21 cellular contexts compared by ENCODE assay signal in the genomic region with DNA sequence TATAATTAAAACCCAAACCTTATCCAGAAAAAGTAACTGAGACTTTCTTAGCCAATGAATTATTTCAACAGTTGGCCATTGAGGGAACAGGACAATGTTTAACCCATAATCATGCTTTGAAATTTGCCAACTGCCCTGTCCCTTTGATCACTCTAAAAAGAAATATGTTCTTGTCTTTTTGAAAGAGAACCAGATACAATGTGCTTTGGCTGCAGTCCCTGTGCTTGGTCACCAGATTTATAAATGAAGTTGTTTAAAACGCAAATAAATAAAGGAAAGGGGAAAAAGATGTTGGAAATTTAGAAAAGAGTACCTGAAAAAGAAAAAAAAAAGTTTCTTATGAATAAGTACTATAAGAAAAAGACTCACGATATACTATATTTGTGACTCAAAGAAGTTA.
"Had no signal": no experiment of that assay in that cellular context is flagged by ENCODE, and none has a peak within 500 bp of the region (broad histone marks: within the 10 kb centered on the region; RNA-seq: fewer than 3 reads in every experiment).

No MANE protein-coding gene starts in this region.

- H3K9me3 ChIP-seq: colonic mucosa, mucosa of descending colon, testis had no signal

- H3K4me3 ChIP-seq: colonic mucosa, heart right ventricle, lung, mucosa of descending colon, spleen, testis had no signal

- H3K79me2 ChIP-seq: parathyroid adenoma had no signal

- H3K27ac Mint-ChIP-seq: nephron progenitor cell; stimulated activated memory B cell treated with anti-CD40 and anti-IgM and Interleukin-4, amounts not matched to agents 10 μg/mL and 1 μg/mL and 100 μg/mL, for 72 hours; stimulated activated naive CD8-positive, alpha-beta T cell treated with anti-CD3 and anti-CD28 coated beads, Interleukin-15, Interleukin-2, amounts not matched to agents 100 ng/mL and 50 ng/mL, for 24 hours; type B pancreatic cell had no signal

- H3K36me3 Mint-ChIP-seq: stimulated activated memory B cell treated with anti-CD40 and anti-IgM and Interleukin-4, amounts not matched to agents 10 μg/mL and 1 μg/mL and 100 μg/mL, for 72 hours; type B pancreatic cell had no signal

- H3K36me3 ChIP-seq: colonic mucosa, heart right ventricle, spleen had no signal

- DNase-seq: colonic mucosa; dermis blood vessel endothelial cell; erythroblast; heart right ventricle; kidney; left cardiac atrium; left ventricle myocardium superior; mesendoderm; mucosa of descending colon; nephron progenitor cell; spleen; stimulated activated CD4-positive, alpha-beta T cell treated with anti-CD3 and anti-CD28 coated beads, Interleukin-15, amount 100 ng/mL, for 24 hours; stimulated activated CD4-positive, alpha-beta T cell treated with anti-CD3 and anti-CD28 coated beads, Interleukin-1b, Interleukin-23, amount 100 ng/mL, for 48 hours; stimulated activated CD4-positive, alpha-beta T cell treated with anti-CD3 and anti-CD28 coated beads, Interleukin-4, amount 100 ng/mL, for 24 hours; testis had no signal

- H2AFZ ChIP-seq: parathyroid adenoma had no signal

- ATAC-seq: heart right ventricle; left cardiac atrium; left ventricle myocardium superior; mucosa of descending colon; sciatic nerve; stimulated activated memory B cell treated with anti-CD40 and anti-IgM and Interleukin-4, amounts not matched to agents 10 μg/mL and 1 μg/mL and 100 μg/mL, for 72 hours had no signal

- H3K4me1 ChIP-seq: colonic mucosa, heart right ventricle, parathyroid adenoma, spleen, testis had no signal

- H3K27me3 ChIP-seq: colonic mucosa, heart right ventricle, spleen, testis had no signal

- H3K27ac ChIP-seq: colonic mucosa, heart right ventricle, parathyroid adenoma, spleen, testis had no signal
